In the genomic region with DNA sequence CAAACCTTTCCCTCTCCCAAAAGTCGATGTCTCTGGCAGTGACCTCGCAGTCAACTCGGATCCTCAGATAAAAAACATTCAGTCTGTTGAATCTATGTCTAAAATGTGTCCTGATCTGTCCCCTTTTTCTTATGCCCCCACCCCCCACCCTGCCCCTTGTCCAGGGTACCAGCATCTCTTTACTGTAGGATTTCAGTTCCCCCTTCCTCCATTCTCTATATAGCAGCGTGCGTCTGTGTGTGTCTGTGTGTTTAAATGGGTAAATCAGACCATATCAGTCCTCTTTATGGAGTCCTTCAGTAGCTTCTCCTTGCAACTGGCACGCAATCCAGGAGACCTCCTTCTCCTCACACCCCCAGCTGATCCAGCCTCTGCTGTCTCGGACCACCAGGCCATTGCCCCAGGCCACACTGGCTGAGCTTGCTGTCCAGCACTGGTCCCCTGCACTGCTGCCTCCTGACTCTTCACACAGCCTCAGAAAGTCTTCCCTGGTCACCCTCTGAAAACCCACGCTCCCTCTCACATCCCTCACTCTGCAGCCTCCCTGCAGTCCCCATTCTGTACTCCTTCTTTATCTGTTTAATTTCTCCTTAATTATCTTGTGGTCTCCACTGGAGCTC, we compare ENCODE assay signal across 8 cellular contexts.
A peak's percentile ranks its signal among the peaks of the same experiment; 100 is the strongest.
DNase-seq lines count a peak whose midpoint lies in the region; ATAC-seq and TF ChIP-seq lines count a peak whose summit lies in the region.

No MANE protein-coding gene starts in this region.

- no peak for TF ChIP-seq POLR2A in NB4 (IDR thresholded peaks at IDR 0.05; ENCODE audit: extremely low read depth, insufficient read length)

- H3K4me3 Mint-ChIP-seq in activated T-cell treated with anti-CD3 and anti-CD28 coated beads, Interleukin-2, amount 50 U/mL, for 24 hours, result peak overlapping the region; percentile 60
- H3K4me3 Mint-ChIP-seq in effector memory CD8-positive, alpha-beta T cell, result peak overlapping the region; percentile 7 to 64
- H3K4me3 Mint-ChIP-seq in stimulated activated naive CD8-positive, alpha-beta T cell treated with anti-CD3 and anti-CD28 coated beads, Interleukin-15, amount 100 ng/mL, for 72 hours, result peak overlapping the region; percentile 1 to 7

- peaks cover 77% of the 10 kb centered on the region for H3K27me3 Mint-ChIP-seq in activated T-cell treated with anti-CD3 and anti-CD28 coated beads, Interleukin-2, amount 50 U/mL, for 24 hours
- H3K27me3 Mint-ChIP-seq in effector memory CD8-positive, alpha-beta T cell, result peaks cover 51 to 86% of the 10 kb centered on the region in 2 donors
- H3K27me3 Mint-ChIP-seq in stimulated activated naive CD8-positive, alpha-beta T cell treated with anti-CD3 and anti-CD28 coated beads, Interleukin-15, amount 100 ng/mL, for 72 hours, result peaks cover 86% of the 10 kb centered on the region

- no peak for ATAC-seq in effector memory CD8-positive, alpha-beta T cell (replicated peaks)
- no peak for ATAC-seq in stimulated activated naive CD8-positive, alpha-beta T cell treated with anti-CD3 and anti-CD28 coated beads, Interleukin-15, amount 100 ng/mL, for 72 hours
- no peak for ATAC-seq in HG02884 (IDR thresholded peaks at IDR 0.05; ENCODE audit: unreplicated experiment)

- H3K36me3 Mint-ChIP-seq in activated T-cell treated with anti-CD3 and anti-CD28 coated beads, Interleukin-2, amount 50 U/mL, for 24 hours (ENCODE audit: low read depth), result no peaks in the 10 kb centered on the region
- H3K36me3 Mint-ChIP-seq in effector memory CD8-positive, alpha-beta T cell (ENCODE audit: insufficient read depth), result no peaks in the 10 kb centered on the region

- no peaks in the 10 kb centered on the region for H3K9me3 Mint-ChIP-seq in activated T-cell treated with anti-CD3 and anti-CD28 coated beads, Interleukin-2, amount 50 U/mL, for 24 hours
- no peaks in the 10 kb centered on the region for H3K9me3 Mint-ChIP-seq in effector memory CD8-positive, alpha-beta T cell
- H3K9me3 Mint-ChIP-seq in stimulated activated naive CD8-positive, alpha-beta T cell treated with anti-CD3 and anti-CD28 coated beads, Interleukin-15, amount 100 ng/mL, for 72 hours, result no peaks in the 10 kb centered on the region

- no peak for DNase-seq in activated T-cell treated with anti-CD3 and anti-CD28 coated beads, Interleukin-2, amount 50 U/mL, for 24 hours
- DNase-seq in activated T-cell treated with anti-CD3 and anti-CD28 coated beads, Interleukin-2, amount 50 U/mL, for 1 hour, result no peak
- DNase-seq in NB4 (ENCODE audit: low read depth) (no peak), GOT3 (lab: John Stamatoyannopoulos, UW) (no peak)
- no peak for DNase-seq in effector memory CD8-positive, alpha-beta T cell
- DNase-seq in stimulated activated naive CD8-positive, alpha-beta T cell treated with anti-CD3 and anti-CD28 coated beads, Interleukin-15, amount 100 ng/mL, for 72 hours, result no peak
- DNase-seq in stimulated activated CD4-positive, alpha-beta T cell treated with anti-CD3 and anti-CD28 coated beads, Interleukin-15, amount 100 ng/mL, for 24 hours, result no peak

- TF ChIP-seq CTCF in NB4 (IDR thresholded peaks at IDR 0.05; ENCODE audit: low read depth, low read length), result no peak

- H3K4me1 Mint-ChIP-seq in activated T-cell treated with anti-CD3 and anti-CD28 coated beads, Interleukin-2, amount 50 U/mL, for 24 hours (ENCODE audit: low read depth), result peaks cover 21% of the 10 kb centered on the region
- H3K4me1 Mint-ChIP-seq in effector memory CD8-positive, alpha-beta T cell (ENCODE audit: low read depth in 2 of 2), result peaks cover 4 to 10% of the 10 kb centered on the region in 2 donors
- H3K4me1 Mint-ChIP-seq in stimulated activated naive CD8-positive, alpha-beta T cell treated with anti-CD3 and anti-CD28 coated beads, Interleukin-15, amount 100 ng/mL, for 72 hours, result peaks cover 29% of the 10 kb centered on the region

- H3K27ac Mint-ChIP-seq in activated T-cell treated with anti-CD3 and anti-CD28 coated beads, Interleukin-2, amount 50 U/mL, for 24 hours, result no peak overlapping the region
- H3K27ac Mint-ChIP-seq in effector memory CD8-positive, alpha-beta T cell, result no peak overlapping the region
- no peak overlapping the region for H3K27ac Mint-ChIP-seq in stimulated activated naive CD8-positive, alpha-beta T cell treated with anti-CD3 and anti-CD28 coated beads, Interleukin-15, amount 100 ng/mL, for 72 hours

- H3K4me3 ChIP-seq in NB4 (ENCODE audit: low read depth, low read length), result peak overlapping the region; percentile 75

Comparison
In these comparisons a context has a peak if more than half of its experiments do, and no peak if none do; other contexts are left out.
1. H3K4me3 Mint-ChIP-seq: peak in every context shown above with its lines; median percentile 60 in activated T-cell treated with anti-CD3 and anti-CD28 coated beads, Interleukin-2, amount 50 U/mL, for 24 hours; 36 in effector memory CD8-positive, alpha-beta T cell; 4 in stimulated activated naive CD8-positive, alpha-beta T cell treated with anti-CD3 and anti-CD28 coated beads, Interleukin-15, amount 100 ng/mL, for 72 hours.